1 cellular context compared by ENCODE assay signal in genomic region chr19:571127-571974, GRCh38.
A peak's percentile ranks its signal among the peaks of the same experiment; 100 is the strongest.
TF ChIP-seq lines count a peak whose summit lies in the region.

No MANE protein-coding gene starts in this region.

TF ChIP-seq in K562, 482 proteins besides CTCF, POLR2A, EP300 and RAD21 (continued from another document and continues in another):
- TF ChIP-seq MYBL2 (IDR thresholded peaks at IDR 0.05; ENCODE audit: low read depth): no peak
- TF ChIP-seq MYBL2 (CRISPR knock-in tag; IDR thresholded peaks at IDR 0.05; ENCODE audit: borderline replicate concordance): no peak
- TF ChIP-seq C11orf30 (IDR thresholded peaks at IDR 0.05; ENCODE audit: low read depth): no peak
- no peak for TF ChIP-seq ZZZ3 (IDR thresholded peaks at IDR 0.05)
- TF ChIP-seq RFX7 (CRISPR knock-in tag; IDR thresholded peaks at IDR 0.05): no peak
- TF ChIP-seq CBX5 (IDR thresholded peaks at IDR 0.05; ENCODE audit: borderline replicate concordance, low read depth): no peak
- no peak for TF ChIP-seq ZNF197 (CRISPR knock-in tag; IDR thresholded peaks at IDR 0.05; ENCODE audit: low read depth)
- TF ChIP-seq ZNF12 (CRISPR knock-in tag; IDR thresholded peaks at IDR 0.05): no peak
- no peak for TF ChIP-seq FOXJ3 (CRISPR knock-in tag; IDR thresholded peaks at IDR 0.05)
- peak; percentile 84 for TF ChIP-seq ZC3H4 (CRISPR knock-in tag; IDR thresholded peaks at IDR 0.05; ENCODE audit: borderline replicate concordance)
- TF ChIP-seq FOSL1 (tag; conservative IDR thresholded peaks at IDR 0.05): no peak
- TF ChIP-seq NR2C2 (CRISPR knock-in tag; IDR thresholded peaks at IDR 0.05): no peak
- no peak for TF ChIP-seq NR2C2 (tag; IDR thresholded peaks at IDR 0.05)
- TF ChIP-seq BACH1 (tag; IDR thresholded peaks at IDR 0.05): no peak
- no peak for TF ChIP-seq PHF20 (IDR thresholded peaks at IDR 0.05; ENCODE audit: partially characterized antibody)
- no peak for TF ChIP-seq MXI1 (IDR thresholded peaks at IDR 0.05; ENCODE audit: low read depth, low read length)
- no peak for TF ChIP-seq RNF2 (IDR thresholded peaks at IDR 0.05)
- TF ChIP-seq FOXA3 (CRISPR knock-in tag; conservative IDR thresholded peaks at IDR 0.05 in 1 of 2, IDR thresholded peaks at IDR 0.05 in 1 of 2): no peak
- TF ChIP-seq PML (IDR thresholded peaks at IDR 0.05; ENCODE audit: low read length): no peak
- TF ChIP-seq CSDE1 (IDR thresholded peaks at IDR 0.05): no peak
- TF ChIP-seq RERE (CRISPR knock-in tag; IDR thresholded peaks at IDR 0.05; ENCODE audit: borderline replicate concordance): no peak
- TF ChIP-seq CTCFL (IDR thresholded peaks at IDR 0.05; ENCODE audit: borderline replicate concordance, insufficient read depth, low read depth, low read length, poor library complexity, severe bottlenecking): no peak
- TF ChIP-seq ZBTB7A (IDR thresholded peaks at IDR 0.05; ENCODE audit: borderline replicate concordance, control insufficient read depth, low read depth, low read length): peak; percentile 39; the same call in 1 of the 2 replicates
- TF ChIP-seq ZNF23 (CRISPR knock-in tag; IDR thresholded peaks at IDR 0.05): no peak
- peak; percentile 62 for TF ChIP-seq RBFOX2 (IDR thresholded peaks at IDR 0.05; ENCODE audit: low read depth, low read length)
- TF ChIP-seq RBM22 (IDR thresholded peaks at IDR 0.05; ENCODE audit: low read depth, low read length, poor library complexity, severe bottlenecking): no peak
- no peak for TF ChIP-seq ZNF347 (CRISPR knock-in tag; IDR thresholded peaks at IDR 0.05; ENCODE audit: low read depth)
- TF ChIP-seq RREB1 (CRISPR knock-in tag; IDR thresholded peaks at IDR 0.05): no peak
- peak; percentile 5 for TF ChIP-seq TAF1 (IDR thresholded peaks at IDR 0.05; ENCODE audit: control insufficient read depth, extremely low read depth, insufficient read depth, low read length, severe bottlenecking)
- no peak for TF ChIP-seq NR4A1 (CRISPR knock-in tag; IDR thresholded peaks at IDR 0.05)
- TF ChIP-seq NR4A1 (tag; IDR thresholded peaks at IDR 0.05): no peak
- no peak for TF ChIP-seq PTBP1 (IDR thresholded peaks at IDR 0.05; ENCODE audit: low read depth, low read length)
- TF ChIP-seq ELF1 (tag; IDR thresholded peaks at IDR 0.05): no peak
- TF ChIP-seq MED1 (CRISPR knock-in tag; IDR thresholded peaks at IDR 0.05; ENCODE audit: borderline replicate concordance): no peak
- no peak for TF ChIP-seq DEAF1 (CRISPR knock-in tag; IDR thresholded peaks at IDR 0.05)
- TF ChIP-seq ZNF395 (CRISPR knock-in tag; IDR thresholded peaks at IDR 0.05): no peak; the same call in 1 of the 2 replicates
- TF ChIP-seq DPF2 (IDR thresholded peaks at IDR 0.05): peak; percentile 42
- TF ChIP-seq SLC30A9 (CRISPR knock-in tag; IDR thresholded peaks at IDR 0.05): no peak
- no peak for TF ChIP-seq NCOA4 (IDR thresholded peaks at IDR 0.05; ENCODE audit: partially characterized antibody)
- peak; percentile 91 for TF ChIP-seq NFRKB (IDR thresholded peaks at IDR 0.05; ENCODE audit: low read depth)
- no peak for TF ChIP-seq COPS2 (conservative IDR thresholded peaks at IDR 0.05)
- no peak for TF ChIP-seq KDM4B (IDR thresholded peaks at IDR 0.05; ENCODE audit: borderline replicate concordance in 2 of 2, low read depth in 1 of 2)
- TF ChIP-seq SIN3A (IDR thresholded peaks at IDR 0.05; ENCODE audit: borderline replicate concordance in 2 of 2, control insufficient read depth in 1 of 2, low read depth in 2 of 2, low read length in 2 of 2): no peak; a peak in 1 of 4 replicates
- TF ChIP-seq HMGXB4 (CRISPR knock-in tag; IDR thresholded peaks at IDR 0.05): no peak
